ENCODE assay signal across 12 cellular contexts in genomic region chr4:37400326-37400881, GRCh38.
DNase-seq lines count a peak whose midpoint lies in the region; ATAC-seq and TF ChIP-seq lines count a peak whose summit lies in the region.
"Had no signal": no experiment of that assay in that cellular context is flagged by ENCODE, and none has a peak within 500 bp of the region (broad histone marks: within the 10 kb centered on the region; RNA-seq: fewer than 3 reads in every experiment).

No MANE protein-coding gene starts in this region.

- no peaks in the 10 kb centered on the region for H3K36me3 Mint-ChIP-seq in activated CD8-positive, alpha-beta T cell treated with anti-CD3 and anti-CD28 coated beads, Interleukin-2, amount 10 ng/mL, durations not matched to agents 7 days and 5 days (ENCODE audit: low read depth)
- H3K36me3 Mint-ChIP-seq: immature natural killer cell had no signal

- no peaks in the 10 kb centered on the region for H3K36me3 ChIP-seq in upper lobe of right lung

- H3K9me3 ChIP-seq in upper lobe of right lung: no peaks in the 10 kb centered on the region
- H3K9me3 ChIP-seq: SK-N-SH had no signal

- intact Hi-C loops in upper lobe of right lung (cut with DNase I): no loop called here

- ATAC-seq in GM18858 (IDR thresholded peaks at IDR 0.05; ENCODE audit: unreplicated experiment) (peak; percentile 90), GM21367 (IDR thresholded peaks at IDR 0.05; ENCODE audit: unreplicated experiment) (peak; percentile 82), HG03025 (IDR thresholded peaks at IDR 0.05; ENCODE audit: low FRiP score, unreplicated experiment) (peak; percentile 90), upper lobe of right lung (no peak)
- no peak for ATAC-seq in activated CD8-positive, alpha-beta T cell treated with anti-CD3 and anti-CD28 coated beads, Interleukin-2, amount 10 ng/mL, durations not matched to agents 7 days and 5 days
- ATAC-seq: K562 had no signal

- no peaks in the 10 kb centered on the region for H3K9me3 Mint-ChIP-seq in activated CD8-positive, alpha-beta T cell treated with anti-CD3 and anti-CD28 coated beads, Interleukin-2, amount 10 ng/mL, durations not matched to agents 7 days and 5 days (ENCODE audit: insufficient read depth)

- no peak for TF ChIP-seq CTCF in upper lobe of right lung (IDR thresholded peaks at IDR 0.05)

- H3K4me1 Mint-ChIP-seq in activated CD8-positive, alpha-beta T cell treated with anti-CD3 and anti-CD28 coated beads, Interleukin-2, amount 10 ng/mL, durations not matched to agents 7 days and 5 days (ENCODE audit: low read depth): no peaks in the 10 kb centered on the region
- H3K4me1 Mint-ChIP-seq: immature natural killer cell, nephron had no signal

- H3K27ac ChIP-seq in upper lobe of right lung: no peak overlapping the region

- no peak overlapping the region for H3K4me3 Mint-ChIP-seq in activated CD8-positive, alpha-beta T cell treated with anti-CD3 and anti-CD28 coated beads, Interleukin-2, amount 10 ng/mL, durations not matched to agents 7 days and 5 days
- H3K4me3 Mint-ChIP-seq: immature natural killer cell, nephron had no signal

- CTCF ChIA-PET in activated CD8-positive, alpha-beta T cell treated with anti-CD3 and anti-CD28 coated beads, Interleukin-2, amount 10 ng/mL, durations not matched to agents 7 days and 5 days (lab: Charles Lee): no interaction called here

- no peaks in the 10 kb centered on the region for H3K4me1 ChIP-seq in upper lobe of right lung

- no peak overlapping the region for H3K4me3 ChIP-seq in upper lobe of right lung
- H3K4me3 ChIP-seq: K562 had no signal

- H3K27me3 ChIP-seq in upper lobe of right lung: no peaks in the 10 kb centered on the region

- H3K27me3 Mint-ChIP-seq in activated CD8-positive, alpha-beta T cell treated with anti-CD3 and anti-CD28 coated beads, Interleukin-2, amount 10 ng/mL, durations not matched to agents 7 days and 5 days (ENCODE audit: low read depth): peaks cover 1% of the 10 kb centered on the region

- POLR2A ChIA-PET in activated CD8-positive, alpha-beta T cell treated with anti-CD3 and anti-CD28 coated beads, Interleukin-2, amount 10 ng/mL, durations not matched to agents 7 days and 5 days (lab: Charles Lee): no interaction called here

- in situ Hi-C loops in SK-MEL-5 (cut with HindIII; ENCODE audit: low pct_unique_long_range_greater_than_20kb, low sequenced_read_pairs): no loop called here

- DNase-seq in SK-MEL-5 (ENCODE audit: low read depth, low spot score) (peak; percentile 81), HK-2 (ENCODE audit: unreplicated experiment) (no peak), globus pallidus (ENCODE audit: low spot score) (no peak), upper lobe of right lung (no peak)
- no peak for DNase-seq in activated CD8-positive, alpha-beta T cell treated with anti-CD3 and anti-CD28 coated beads, Interleukin-2, amount 10 ng/mL, durations not matched to agents 7 days and 5 days
- DNase-seq: immature natural killer cell, SK-N-SH had no signal

- H3K27ac Mint-ChIP-seq in activated CD8-positive, alpha-beta T cell treated with anti-CD3 and anti-CD28 coated beads, Interleukin-2, amount 10 ng/mL, durations not matched to agents 7 days and 5 days: no peak overlapping the region
- H3K27ac Mint-ChIP-seq: immature natural killer cell, nephron had no signal

Comparison
In these comparisons a context has a peak if more than half of its experiments do, and no peak if none do; other contexts are left out.
1. ATAC-seq: peak in GM18858 (single experiment), GM21367 (single experiment) and HG03025 (single experiment); none in activated CD8-positive, alpha-beta T cell treated with anti-CD3 and anti-CD28 coated beads, Interleukin-2, amount 10 ng/mL, durations not matched to agents 7 days and 5 days (single experiment) and upper lobe of right lung (single experiment).